Comparison of ENCODE assay signal across 16 cellular contexts in the genomic region with DNA sequence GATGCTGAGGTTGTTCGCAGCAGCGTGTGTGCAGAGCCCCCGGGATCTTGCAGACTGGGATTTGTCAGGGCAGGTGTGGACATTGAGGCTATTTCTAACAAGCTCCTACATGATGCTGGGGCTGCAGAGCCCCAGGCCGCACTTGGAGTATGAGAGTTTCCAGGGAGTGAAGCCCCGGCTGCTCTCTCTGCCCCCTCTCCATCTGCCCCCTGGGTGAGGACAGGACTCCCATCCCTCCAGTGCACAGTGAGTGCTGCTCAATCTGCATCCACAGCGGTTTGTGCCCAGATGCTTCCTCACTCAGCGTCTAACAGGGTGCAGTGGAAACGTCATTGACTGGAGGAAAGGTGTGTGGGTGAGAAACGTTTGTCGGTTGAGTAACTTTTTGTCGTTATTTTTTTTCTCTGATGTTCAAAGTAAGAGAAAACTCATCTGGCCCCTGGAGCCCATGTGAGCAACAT. TPM values are rescaled to one million over a fixed set of nuclear protein-coding genes. Genes with fewer than 3 reads are reported as not detected.
A peak's percentile ranks its signal among the peaks of the same experiment; 100 is the strongest.
DNase-seq lines count a peak whose midpoint lies in the region; ATAC-seq, FAIRE-seq and TF ChIP-seq lines count a peak whose summit lies in the region.
"Had no signal": no experiment of that assay in that cellular context is flagged by ENCODE, and none has a peak within 500 bp of the region (broad histone marks: within the 10 kb centered on the region; RNA-seq: fewer than 3 reads in every experiment).

No MANE protein-coding gene starts in this region.

- H3F3A ChIP-seq in GM23338 (replicated peaks; ENCODE audit: low read depth) (no peaks in the 10 kb centered on the region), PC-9 (ENCODE audit: insufficient read depth, low read depth) (no peaks in the 10 kb centered on the region)

- TF ChIP-seq CTCF in CD4-positive, alpha-beta T cell (IDR thresholded peaks at IDR 0.05) = no peak
- TF ChIP-seq CTCF in GM23338 (conservative IDR thresholded peaks at IDR 0.05; ENCODE audit: low read depth in 2 of 2) (no peak), lung (IDR thresholded peaks at IDR 0.05; ENCODE audit: control extremely low read depth, extremely low read depth) (no peak), PC-9 (conservative IDR thresholded peaks at IDR 0.05) (no peak)

- H3K9me3 ChIP-seq in CD4-positive, alpha-beta T cell (ENCODE audit: control insufficient read depth, low read length) = no peaks in the 10 kb centered on the region
- no peaks in the 10 kb centered on the region for H3K9me3 ChIP-seq in lung (ENCODE audit: control insufficient read depth in 2 of 2, insufficient read depth in 1 of 2, low read length in 1 of 2)
- no peaks in the 10 kb centered on the region for H3K9me3 ChIP-seq in PC-9 (ENCODE audit: insufficient read depth, low read depth)
- H3K9me3 ChIP-seq: adrenal gland, SJSA1, thoracic aorta had no signal

- H3K4me3 ChIP-seq in GM23338 (no peak overlapping the region), lung (no peak overlapping the region), PC-9 (no peak overlapping the region)
- H3K4me3 ChIP-seq: adrenal gland, SJSA1, thoracic aorta had no signal

- H3K4me3 Mint-ChIP-seq in CD4-positive, alpha-beta T cell = peak overlapping the region; percentile 30
- no peak overlapping the region for H3K4me3 Mint-ChIP-seq in GM23338
- H3K4me3 Mint-ChIP-seq: WTC11 had no signal

- H2AFZ ChIP-seq in GM23338 = peak overlapping the region; percentile 72; the same call in 1 of the 2 replicates
- no peak overlapping the region for H2AFZ ChIP-seq in PC-9

- peaks cover 56% of the 10 kb centered on the region for H3K4me1 Mint-ChIP-seq in CD4-positive, alpha-beta T cell (ENCODE audit: low read depth)
- H3K4me1 Mint-ChIP-seq in GM23338 = no peaks in the 10 kb centered on the region; the same call in 2 of the 3 replicates
- H3K4me1 Mint-ChIP-seq: WTC11 had no signal

- H3K27ac ChIP-seq in CD4-positive, alpha-beta T cell (ENCODE audit: low read depth, low read length) = peak overlapping the region; percentile 42
- H3K27ac ChIP-seq in GM23338 (ENCODE audit: low read depth) (no peak overlapping the region), lung (ENCODE audit: low read depth in 1 of 2, low read length in 1 of 2) (peak overlapping the region in 1 of 2 donors; percentile 11), PC-9 (no peak overlapping the region)
- H3K27ac ChIP-seq: adrenal gland, SJSA1, thoracic aorta had no signal

- H3K27ac Mint-ChIP-seq in CD4-positive, alpha-beta T cell = peak overlapping the region; percentile 83
- H3K27ac Mint-ChIP-seq in GM23338 = no peak overlapping the region
- H3K27ac Mint-ChIP-seq: WTC11 had no signal

- BruUV-seq in PC-9 (replicated peaks; lab: Mats Ljungman, UMichigan) = no TSS peak

- H3K4me1 ChIP-seq in GM23338 (ENCODE audit: insufficient read depth) (no peaks in the 10 kb centered on the region), lung (ENCODE audit: control insufficient read depth in 2 of 2, insufficient read depth in 2 of 2, low read length in 2 of 2) (no peaks in the 10 kb centered on the region), PC-9 (replicated peaks; ENCODE audit: insufficient read depth) (no peaks in the 10 kb centered on the region)
- H3K4me1 ChIP-seq: SJSA1 had no signal

- POLR2A ChIA-PET in CD4-positive, alpha-beta T cell (lab: Charles Lee) = interaction anchor here (0.8 to 3.2 kb wide), 4 partner anchors 14 to 50 kb away, joined by 4 to 39 read pairs (median 12); a partner anchor contains a TSS
- POLR2A ChIA-PET in PC-9 (lab: Charles Lee; ENCODE audit: unreplicated experiment) = interaction anchor here (0.7 kb wide), 1 partner anchor 332 kb away, joined by 4 read pairs; no protein-coding TSS in a partner anchor

- WGBS in lung, 2 donors = 81% methylated on average over 11 of the region's 11 CpGs

- TF ChIP-seq POLR2A in H54 (IDR thresholded peaks at IDR 0.05; ENCODE audit: low read depth, low read length) = no peak

- H3K36me3 Mint-ChIP-seq in CD4-positive, alpha-beta T cell (ENCODE audit: low read depth) = no peaks in the 10 kb centered on the region
- no peaks in the 10 kb centered on the region for H3K36me3 Mint-ChIP-seq in GM23338 (ENCODE audit: low read depth)
- H3K36me3 Mint-ChIP-seq: WTC11 had no signal

- H4K20me1 ChIP-seq in GM23338 (replicated peaks; ENCODE audit: insufficient read depth) (no peaks in the 10 kb centered on the region), PC-9 (ENCODE audit: insufficient read depth) (no peaks in the 10 kb centered on the region)

- H3K27me3 ChIP-seq in CD4-positive, alpha-beta T cell (ENCODE audit: control insufficient read depth, insufficient read depth, low read length) = no peaks in the 10 kb centered on the region
- H3K27me3 ChIP-seq in GM23338 (ENCODE audit: insufficient read depth) (no peaks in the 10 kb centered on the region), lung (ENCODE audit: control insufficient read depth, insufficient read depth) (no peaks in the 10 kb centered on the region), PC-9 (ENCODE audit: insufficient read depth, low read depth) (no peaks in the 10 kb centered on the region)
- H3K27me3 ChIP-seq: adrenal gland had no signal

- H3K4me2 ChIP-seq in GM23338 = no peak overlapping the region
- H3K4me2 ChIP-seq in PC-9 = no peak overlapping the region

- peaks cover 5% of the 10 kb centered on the region; the same call in 1 of the 2 replicates for H3K9me2 ChIP-seq in GM23338 (ENCODE audit: insufficient read depth)
- H3K9me2 ChIP-seq in PC-9 (ENCODE audit: insufficient read depth) = no peaks in the 10 kb centered on the region

- no peaks in the 10 kb centered on the region for H3K27me3 Mint-ChIP-seq in CD4-positive, alpha-beta T cell
- H3K27me3 Mint-ChIP-seq in GM23338 (ENCODE audit: insufficient read depth, low read depth, poor library complexity) = no peaks in the 10 kb centered on the region

- DNase-seq in CD4-positive, alpha-beta T cell = peak in 3 of 10 experiments; percentile 27 to 38 (median 31)
- DNase-seq in GM23338 (ENCODE audit: low spot score) (no peak), lung (ENCODE audit: low spot score) (peak; percentile 19), NOMO-1 treated with DMSO at 0.1 percent for 48 hours (lab: John Stamatoyannopoulos, UW; ENCODE audit: unreplicated experiment) (no peak), PC-9 (no peak), H54 (ENCODE audit: insufficient read length, low spot score) (no peak), amniotic stem cell (lab: John Stamatoyannopoulos, UW) (no peak)
- peak; percentile 56 for DNase-seq in activated CD8-positive, alpha-beta memory T cell treated with anti-CD3 and anti-CD28 coated beads, Interleukin-2, amount 50 U/mL, for 48 hours
- DNase-seq: dermis blood vessel endothelial cell, NCI-H2029 treated with DMSO at 0.1 percent for 48 hours had no signal

- H3K79me2 ChIP-seq in GM23338 (replicated peaks; ENCODE audit: insufficient read depth) (no peaks in the 10 kb centered on the region), PC-9 (ENCODE audit: low read depth) (no peaks in the 10 kb centered on the region)

- CTCF ChIA-PET in CD4-positive, alpha-beta T cell (lab: Charles Lee) = interaction anchor here (1.5 to 1.8 kb wide), 3 partner anchors 14 to 49 kb away, joined by 4 to 11 read pairs (median 4); a partner anchor contains a TSS
- CTCF ChIA-PET in PC-9 (lab: Charles Lee) = no interaction called here

- H3K36me3 ChIP-seq in GM23338 (ENCODE audit: insufficient read depth) (no peaks in the 10 kb centered on the region), lung (ENCODE audit: control insufficient read depth in 2 of 2, insufficient read depth in 2 of 2, low read length in 2 of 2) (no peaks in the 10 kb centered on the region), PC-9 (ENCODE audit: low read depth) (no peaks in the 10 kb centered on the region)
- H3K36me3 ChIP-seq: adrenal gland, SJSA1, thoracic aorta had no signal

- no peaks in the 10 kb centered on the region for H3K9me3 Mint-ChIP-seq in CD4-positive, alpha-beta T cell
- H3K9me3 Mint-ChIP-seq in GM23338 = no peaks in the 10 kb centered on the region
- H3K9me3 Mint-ChIP-seq: WTC11 had no signal

- intact Hi-C loops in CD4-positive, alpha-beta T cell (cut with DNase I, micrococcal nuclease) = loop anchor here in 1 of 2 experiments (2.0 kb wide), 1 partner anchor 20 kb away; no protein-coding TSS in a partner anchor
- intact Hi-C loops in PC-9 (cut with micrococcal nuclease; ENCODE audit: unreplicated experiment) = no loop called here

- no peak for FAIRE-seq in H54 (lab: Jason Lieb, UNC)
- FAIRE-seq: frontal cortex had no signal

- peak; percentile 74 for ATAC-seq in CD4-positive, alpha-beta T cell (ENCODE audit: poor library complexity)
- ATAC-seq in GM23338 (no peak), lung (ENCODE audit: insufficient read depth, low FRiP score) (no peak)
- ATAC-seq: WTC11 had no signal

RNA-seq across cellular contexts. Expression of a gene that starts 25.3 kb away (rescaled TPM):
- total RNA-seq in CD4-positive, alpha-beta T cell = 1 to 10 TPM; 4.9 to 5.4 TPM
- total RNA-seq in GM23338 (2014; rRNA removed; shearing (Covaris generic)) = not detected in 2 replicates
- polyA plus RNA-seq in GM23338 (2016; fragmentation: Nextera tagmentation; extraction: Ambion mirVana) = not detected in 2 replicates
- total RNA-seq in lung = 1 to 10 TPM; 1.2 to 5.7 TPM
- polyA plus RNA-seq in lung = 10 to 100 TPM in 1 of 2 donors, under 1 TPM in 1; 0.24 to 10.3 TPM
- not detected in 2 replicates for total RNA-seq in PC-9 (2021)
- total RNA-seq: dermis blood vessel endothelial cell, frontal cortex, myocyte, SJSA1 had no signal

RNA-seq across cellular contexts. Expression of a gene that starts 51.9 kb away (rescaled TPM):
- total RNA-seq in CD4-positive, alpha-beta T cell = 100 to 1,000 TPM; 143 to 150 TPM
- total RNA-seq in GM23338 (2014; rRNA removed; shearing (Covaris generic)) = 54.7 and 90.5 TPM in 2 replicates
- 257 and 281 TPM in 2 replicates for polyA plus RNA-seq in GM23338 (2016; fragmentation: Nextera tagmentation; extraction: Ambion mirVana)
- total RNA-seq in lung = 100 to 1,000 TPM in 1 of 2 donors, 10 to 100 TPM in 1; 84.5 to 103 TPM
- 10 to 100 TPM; 65.5 to 76.7 TPM for polyA plus RNA-seq in lung
- 98.2 and 131 TPM in 2 replicates for total RNA-seq in PC-9 (2021)

RNA-seq across cellular contexts. Expression of a gene that starts 59.5 kb away (rescaled TPM):
- total RNA-seq in CD4-positive, alpha-beta T cell = 1 to 10 TPM; 4.4 TPM
- total RNA-seq in GM23338 (2014; rRNA removed; shearing (Covaris generic)) = 1.1 and 1.6 TPM in 2 replicates
- polyA plus RNA-seq in GM23338 (2016; fragmentation: Nextera tagmentation; extraction: Ambion mirVana) = 1.9 and 2.2 TPM in 2 replicates
- 10 to 100 TPM; 13.2 to 40.0 TPM for total RNA-seq in lung
- polyA plus RNA-seq in lung = 10 to 100 TPM; 25.5 to 67.7 TPM
- 15.5 TPM in 2 replicates for total RNA-seq in PC-9 (2021)
- total RNA-seq: frontal cortex had no signal

Comparison
In these comparisons a context has a peak if more than half of its experiments do, and no peak if none do; other contexts are left out.
1. DNase-seq: peak in activated CD8-positive, alpha-beta memory T cell treated with anti-CD3 and anti-CD28 coated beads, Interleukin-2, amount 50 U/mL, for 48 hours (single experiment) and lung (single experiment); none in GM23338 (single experiment), NOMO-1 treated with DMSO at 0.1 percent for 48 hours (single experiment), PC-9 (0 of 2), H54 (single experiment) and amniotic stem cell (single experiment).